26 cellular contexts compared by ENCODE assay signal in the genomic region with DNA sequence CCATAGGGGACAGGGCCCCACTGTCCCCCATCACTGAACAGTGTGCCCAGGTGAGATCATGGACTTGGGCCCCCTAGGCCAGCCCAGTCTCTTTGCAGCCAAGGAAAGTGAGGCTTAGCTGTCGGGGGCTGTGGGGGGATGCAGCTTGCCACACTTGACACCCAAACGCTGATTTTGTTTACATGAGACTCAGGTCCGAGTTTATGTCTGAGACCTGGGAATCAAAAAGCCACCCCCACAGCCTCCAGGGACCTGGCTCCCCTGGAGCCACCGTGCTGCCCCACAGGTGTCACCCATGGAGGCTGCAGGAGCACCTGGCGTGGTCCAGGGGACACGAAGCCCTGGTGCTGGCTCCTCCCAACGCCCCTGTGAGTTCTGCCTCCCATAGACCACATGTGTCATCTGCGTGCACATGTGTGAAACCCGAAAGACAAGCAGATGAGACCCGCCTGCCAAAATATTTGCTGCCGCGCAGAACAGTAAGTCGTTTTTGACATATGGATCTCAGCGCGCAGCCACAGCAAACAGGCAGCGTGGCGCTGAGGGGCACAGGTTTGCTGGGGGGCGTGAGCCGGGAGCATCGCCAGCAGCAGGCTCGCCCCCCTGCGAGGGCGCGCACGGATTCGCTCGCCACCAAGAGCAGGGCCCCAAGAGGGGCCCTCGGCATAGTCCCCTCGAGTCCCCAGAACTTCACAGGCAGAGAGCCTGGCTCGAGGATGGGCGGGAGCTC.
"Had no signal": no experiment of that assay in that cellular context is flagged by ENCODE, and none has a peak within 500 bp of the region (broad histone marks: within the 10 kb centered on the region; RNA-seq: fewer than 3 reads in every experiment).

No MANE protein-coding gene starts in this region.

- H3K36me3 Mint-ChIP-seq: activated CD4-positive, alpha-beta memory T cell treated with anti-CD3 and anti-CD28 coated beads for 36 hours; natural killer cell had no signal

- H3K27ac ChIP-seq: dorsolateral prefrontal cortex, gastroesophageal sphincter, thoracic aorta, vagina had no signal

- H3K36me3 ChIP-seq: gastroesophageal sphincter, thoracic aorta, vagina had no signal

- H3K9me3 ChIP-seq: gastroesophageal sphincter, thoracic aorta, vagina had no signal

- DNase-seq: activated CD4-positive, alpha-beta memory T cell treated with anti-CD3 and anti-CD28 coated beads for 36 hours; activated CD4-positive, alpha-beta T cell treated with anti-CD3 and anti-CD28 coated beads, Interleukin-2, amount 10 ng/mL, durations not matched to agents 24 days and 14 days; activated CD4-positive, CD25-positive, alpha-beta regulatory T cell treated with anti-CD3 and anti-CD28 coated beads, Interleukin-2, amount 50 U/mL, for 72 hours; activated naive CD4-positive, alpha-beta T cell; activated T-cell treated with anti-CD3 and anti-CD28 coated beads, Interleukin-2, amount 50 U/mL, for 48 hours; anterior cingulate cortex; effector memory CD4-positive, alpha-beta T cell; head of caudate nucleus; hippocampal formation; mesendoderm; natural killer cell; stimulated activated CD4-positive, alpha-beta T cell treated with anti-CD3 and anti-CD28 coated beads, Interleukin-2, amount 100 ng/mL, for 48 hours; stimulated activated naive CD4-positive, alpha-beta T cell treated with Interleukin-2 at 50 U/mL for 16 hours; T1000; trophoblast cell had no signal

- H3K27me3 Mint-ChIP-seq: activated CD4-positive, alpha-beta memory T cell treated with anti-CD3 and anti-CD28 coated beads for 36 hours; activated CD4-positive, alpha-beta T cell treated with anti-CD3 and anti-CD28 coated beads, Interleukin-2, amount 10 ng/mL, durations not matched to agents 24 days and 14 days; activated naive CD8-positive, alpha-beta T cell; central memory CD8-positive, alpha-beta T cell; progenitor cell of endocrine pancreas; T-helper 17 cell had no signal

- H3K27me3 ChIP-seq: dorsolateral prefrontal cortex, gastroesophageal sphincter, vagina had no signal

- H3K4me1 Mint-ChIP-seq: activated CD4-positive, alpha-beta T cell treated with anti-CD3 and anti-CD28 coated beads, Interleukin-2, amount 10 ng/mL, durations not matched to agents 24 days and 14 days; central memory CD8-positive, alpha-beta T cell had no signal

- H3K4me3 ChIP-seq: gastroesophageal sphincter, lung, thoracic aorta, vagina had no signal

- ATAC-seq: gastroesophageal sphincter, left lobe of liver, natural killer cell, T-helper 17 cell had no signal

- H3K9me3 Mint-ChIP-seq: activated CD4-positive, alpha-beta memory T cell treated with anti-CD3 and anti-CD28 coated beads for 36 hours; activated CD4-positive, alpha-beta T cell treated with anti-CD3 and anti-CD28 coated beads, Interleukin-2, amount 10 ng/mL, durations not matched to agents 24 days and 14 days; activated T-helper 2 cell treated with anti-CD3 and anti-CD28 coated beads, Interferon-gamma antibody, Interleukin-2, Interleukin-4, amounts not matched to agents 10 μg/mL and 5 μg/mL and 100 μg/mL, durations not matched to agents 14 hours and 24 hours and 36 hours; central memory CD8-positive, alpha-beta T cell; natural killer cell had no signal

- H3K4me1 ChIP-seq: gastroesophageal sphincter had no signal

- H3K27ac Mint-ChIP-seq: activated CD4-positive, alpha-beta memory T cell treated with anti-CD3 and anti-CD28 coated beads for 36 hours; activated CD4-positive, alpha-beta T cell treated with anti-CD3 and anti-CD28 coated beads, Interleukin-2, amount 10 ng/mL, durations not matched to agents 24 days and 14 days; activated naive CD8-positive, alpha-beta T cell; activated T-helper 2 cell treated with anti-CD3 and anti-CD28 coated beads, Interferon-gamma antibody, Interleukin-2, Interleukin-4, amounts not matched to agents 10 μg/mL and 5 μg/mL and 100 μg/mL, durations not matched to agents 14 hours and 24 hours and 36 hours; natural killer cell; progenitor cell of endocrine pancreas; T-helper 17 cell had no signal

- H3K4me3 Mint-ChIP-seq: activated CD4-positive, alpha-beta memory T cell treated with anti-CD3 and anti-CD28 coated beads for 36 hours; activated CD4-positive, alpha-beta T cell treated with anti-CD3 and anti-CD28 coated beads, Interleukin-2, amount 10 ng/mL, durations not matched to agents 24 days and 14 days; activated naive CD8-positive, alpha-beta T cell; central memory CD8-positive, alpha-beta T cell; natural killer cell; T-helper 17 cell had no signal
